ENCODE assay signal across 1 cellular context in genomic region chr10:43323245-43323644, GRCh38.
TF ChIP-seq lines count a peak whose summit lies in the region.

No MANE protein-coding gene starts in this region.

TF ChIP-seq in SK-N-SH treated with all-trans-retinoic acid at 6 μM for 48 hours, 23 proteins besides CTCF, POLR2A, EP300 and RAD21 (continued from another document):
- TF ChIP-seq PATZ1 (CRISPR knock-in tag; IDR thresholded peaks at IDR 0.05; ENCODE audit: borderline replicate concordance) (no peak), CREB5 (CRISPR knock-in tag; IDR thresholded peaks at IDR 0.05; ENCODE audit: low read depth) (no peak), CSRNP3 (CRISPR knock-in tag; IDR thresholded peaks at IDR 0.05) (no peak), SNAI2 (CRISPR knock-in tag; IDR thresholded peaks at IDR 0.05) (no peak)
